ENCODE assay signal across 11 cellular contexts in the genomic region with DNA sequence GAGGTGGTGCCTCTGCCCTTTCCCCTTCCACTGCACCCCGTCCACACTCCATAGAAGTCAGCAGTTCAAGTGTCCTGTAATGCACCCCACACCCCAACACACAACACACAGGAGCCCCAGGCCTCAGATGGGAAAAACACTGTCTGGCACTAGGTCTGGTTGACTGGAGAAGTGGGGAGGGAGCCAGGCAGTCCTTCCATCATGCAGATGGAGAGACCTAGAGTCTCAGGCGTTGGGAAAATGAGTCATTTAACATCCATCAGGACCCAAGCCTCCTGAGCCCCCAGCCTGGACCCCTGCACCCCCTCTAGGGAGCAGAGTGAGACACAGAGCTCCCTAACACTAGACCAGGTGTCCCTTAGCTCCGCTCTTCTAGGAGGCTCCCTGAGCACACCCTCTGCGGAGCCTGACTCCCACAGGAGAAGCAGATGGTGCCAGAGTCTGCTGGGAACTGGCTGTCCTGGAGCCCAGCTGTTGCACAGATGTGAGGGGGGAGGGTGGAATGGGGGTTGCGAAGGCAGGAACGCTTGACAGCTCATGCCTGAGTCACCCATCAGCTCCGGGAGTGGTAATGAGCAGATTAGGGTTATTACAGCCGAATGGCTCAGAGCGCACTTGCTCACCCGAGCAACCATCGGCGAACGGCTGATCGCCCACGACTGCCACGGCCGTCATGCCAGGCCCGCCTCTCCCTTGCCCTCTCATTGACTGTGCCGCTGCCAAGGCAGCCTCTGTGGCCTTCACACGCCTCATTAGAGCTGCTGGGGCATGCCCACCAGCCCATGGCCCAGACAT. TPM values are rescaled to one million over a fixed set of nuclear protein-coding genes. Genes with fewer than 3 reads are reported as not detected.
A peak's percentile ranks its signal among the peaks of the same experiment; 100 is the strongest.
DNase-seq lines count a peak whose midpoint lies in the region; ATAC-seq and TF ChIP-seq lines count a peak whose summit lies in the region.
"Had no signal": no experiment of that assay in that cellular context is flagged by ENCODE, and none has a peak within 500 bp of the region (broad histone marks: within the 10 kb centered on the region; RNA-seq: fewer than 3 reads in every experiment).

No MANE protein-coding gene starts in this region.

- no peaks in the 10 kb centered on the region for H3K9me3 Mint-ChIP-seq in activated naive CD4-positive, alpha-beta T cell treated with anti-CD3 and anti-CD28 coated beads, Interleukin-2, amount 10 ng/mL, durations not matched to agents 7 days and 5 days
- H3K9me3 Mint-ChIP-seq: neural crest cell had no signal

- H3K4me3 Mint-ChIP-seq in activated naive CD4-positive, alpha-beta T cell treated with anti-CD3 and anti-CD28 coated beads, Interleukin-2, amount 10 ng/mL, durations not matched to agents 7 days and 5 days = no peak overlapping the region
- H3K4me3 Mint-ChIP-seq: B cell, neural crest cell had no signal

- no peak overlapping the region for H3K27ac Mint-ChIP-seq in activated naive CD4-positive, alpha-beta T cell treated with anti-CD3 and anti-CD28 coated beads, Interleukin-2, amount 10 ng/mL, durations not matched to agents 7 days and 5 days
- H3K27ac Mint-ChIP-seq: B cell had no signal

- TF ChIP-seq POLR2A in body of pancreas (IDR thresholded peaks at IDR 0.05) = no peak

- no peaks in the 10 kb centered on the region for H3K9me3 ChIP-seq in body of pancreas

- H3K36me3 Mint-ChIP-seq in activated naive CD4-positive, alpha-beta T cell treated with anti-CD3 and anti-CD28 coated beads, Interleukin-2, amount 10 ng/mL, durations not matched to agents 7 days and 5 days = no peaks in the 10 kb centered on the region

- DNase-seq in SHP77 (lab: John Stamatoyannopoulos, UW) (peak; percentile 36 to 68), SHP77 treated with DMSO at 0.1 percent for 48 hours (lab: John Stamatoyannopoulos, UW) (no peak), body of pancreas (peak; percentile 41 to 81 (median 73)), kidney tubule cell (ENCODE audit: low spot score) (peak; percentile 93), midbrain (lab: John Stamatoyannopoulos, UW) (no peak)
- no peak for DNase-seq in activated naive CD4-positive, alpha-beta T cell treated with anti-CD3 and anti-CD28 coated beads, Interleukin-2, amount 10 ng/mL, durations not matched to agents 7 days and 5 days
- DNase-seq: activated CD8-positive, alpha-beta memory T cell treated with anti-CD3 and anti-CD28 coated beads, Interleukin-2, amount 50 U/mL, for 48 hours had no signal

- no peaks in the 10 kb centered on the region for H3K4me1 Mint-ChIP-seq in activated naive CD4-positive, alpha-beta T cell treated with anti-CD3 and anti-CD28 coated beads, Interleukin-2, amount 10 ng/mL, durations not matched to agents 7 days and 5 days
- H3K4me1 Mint-ChIP-seq: B cell had no signal

- no peak for TF ChIP-seq CTCF in body of pancreas (IDR thresholded peaks at IDR 0.05)

- 45 to 68% methylated on average over 1 to 20 of the region's 20 CpGs for WGBS in body of pancreas, 2 donors

- no peak overlapping the region for H3K4me3 ChIP-seq in body of pancreas

- intact Hi-C loops in body of pancreas (cut with DNase I) = no loop called here

- H3K27ac ChIP-seq in body of pancreas = peak overlapping the region in 3 of 4 donors; percentile 30 to 47 (median 40)

- no peaks in the 10 kb centered on the region for H3K27me3 ChIP-seq in body of pancreas

- H3K4me1 ChIP-seq in body of pancreas = no peaks in the 10 kb centered on the region

- peaks cover 43% of the 10 kb centered on the region for H3K27me3 Mint-ChIP-seq in activated naive CD4-positive, alpha-beta T cell treated with anti-CD3 and anti-CD28 coated beads, Interleukin-2, amount 10 ng/mL, durations not matched to agents 7 days and 5 days

- H3K36me3 ChIP-seq in body of pancreas (replicated peaks in 1 of 2; ENCODE audit: insufficient read depth in 1 of 2, low read depth in 2 of 2) = no peaks in the 10 kb centered on the region

- ATAC-seq in body of pancreas = peak; percentile 69
- no peak for ATAC-seq in GM21825 (IDR thresholded peaks at IDR 0.05; ENCODE audit: unreplicated experiment)
- no peak for ATAC-seq in HG02798 (IDR thresholded peaks at IDR 0.05; ENCODE audit: poor library complexity, unreplicated experiment)

- CTCF ChIA-PET in activated naive CD4-positive, alpha-beta T cell treated with anti-CD3 and anti-CD28 coated beads, Interleukin-2, amount 10 ng/mL, durations not matched to agents 7 days and 5 days (lab: Charles Lee) = no interaction called here

RNA-seq across cellular contexts. Expression of a gene that starts 22.1 kb away (rescaled TPM):
- 10 to 100 TPM in 1 of 2 donors, 1 to 10 TPM in 1; 8.6 to 12.2 TPM for total RNA-seq in body of pancreas
- total RNA-seq: B cell had no signal

Comparison
In these comparisons a context has a peak if more than half of its experiments do, and no peak if none do; other contexts are left out.
1. DNase-seq: peak in SHP77 (2 of 2), body of pancreas (4 of 4) and kidney tubule cell (single experiment); none in SHP77 treated with DMSO at 0.1 percent for 48 hours (single experiment), activated naive CD4-positive, alpha-beta T cell treated with anti-CD3 and anti-CD28 coated beads, Interleukin-2, amount 10 ng/mL, durations not matched to agents 7 days and 5 days (single experiment) and midbrain (single experiment).